ENCODE assay signal across 21 cellular contexts in genomic region chr6:112846711-112847110, GRCh38.
"Had no signal": no experiment of that assay in that cellular context is flagged by ENCODE, and none has a peak within 500 bp of the region (broad histone marks: within the 10 kb centered on the region; RNA-seq: fewer than 3 reads in every experiment).

No MANE protein-coding gene starts in this region.

- FAIRE-seq: bronchial epithelial cell, keratinocyte had no signal

- H3K4me1 ChIP-seq: esophagus muscularis mucosa, tibial artery had no signal

- H3K27me3 ChIP-seq: esophagus muscularis mucosa, tibial artery had no signal

- H3K36me3 Mint-ChIP-seq: activated naive CD4-positive, alpha-beta T cell treated with anti-CD3 and anti-CD28 coated beads, Interleukin-2, amount 50 U/mL, for 24 hours; naive thymus-derived CD4-positive, alpha-beta T cell had no signal

- H3K4me3 ChIP-seq: esophagus muscularis mucosa, mucosa of descending colon, tibial artery had no signal

- H3K36me3 ChIP-seq: esophagus muscularis mucosa, tibial artery had no signal

- DNase-seq: activated CD4-positive, alpha-beta T cell treated with anti-CD3 and anti-CD28 coated beads for 36 hours; activated CD4-positive, alpha-beta T cell treated with anti-CD3 and anti-CD28 coated beads, Interleukin-2, amount 50 U/mL, for 48 hours; activated gamma-delta T cell; cerebellar nuclear complex; effector CD8-positive, alpha-beta T cell; foreskin melanocyte; glutamatergic neuron; hypothalamus; mucosa of descending colon; naive thymus-derived CD4-positive, alpha-beta T cell; nucleus accumbens; stimulated activated naive CD8-positive, alpha-beta T cell treated with anti-CD3 and anti-CD28 coated beads, Interleukin-15, Interleukin-2, amounts not matched to agents 100 U/mL and 50 U/mL, for 24 hours; substantia nigra; tibial artery had no signal

- ATAC-seq: activated CD4-positive, alpha-beta T cell treated with anti-CD3 and anti-CD28 coated beads for 36 hours; left lobe of liver; mucosa of descending colon; naive thymus-derived CD4-positive, alpha-beta T cell; stimulated activated naive CD8-positive, alpha-beta T cell treated with anti-CD3 and anti-CD28 coated beads, Interleukin-15, Interleukin-2, amounts not matched to agents 100 U/mL and 50 U/mL, for 24 hours had no signal

- H3K4me1 Mint-ChIP-seq: activated CD4-positive, alpha-beta T cell treated with anti-CD3 and anti-CD28 coated beads for 36 hours; activated naive CD4-positive, alpha-beta T cell treated with anti-CD3 and anti-CD28 coated beads, Interleukin-2, amount 50 U/mL, for 24 hours; naive thymus-derived CD4-positive, alpha-beta T cell had no signal

- H3K9me3 Mint-ChIP-seq: dendritic cell treated with granulocyte-macrophage colony-stimulating factor and Interleukin-4, amounts not matched to agents 40 ng/mL and 50 ng/mL, for 4 days had no signal

- H3K9me3 ChIP-seq: esophagus muscularis mucosa, mucosa of descending colon, tibial artery had no signal

- H3K27ac Mint-ChIP-seq: activated CD4-positive, alpha-beta T cell treated with anti-CD3 and anti-CD28 coated beads for 36 hours; activated naive CD4-positive, alpha-beta T cell treated with anti-CD3 and anti-CD28 coated beads, Interleukin-2, amount 50 U/mL, for 24 hours; dendritic cell treated with granulocyte-macrophage colony-stimulating factor and Interleukin-4, amounts not matched to agents 40 ng/mL and 50 ng/mL, for 4 days; naive thymus-derived CD4-positive, alpha-beta T cell; progenitor cell of endocrine pancreas had no signal

- H3K27me3 Mint-ChIP-seq: activated CD4-positive, alpha-beta T cell treated with anti-CD3 and anti-CD28 coated beads for 36 hours; activated naive CD4-positive, alpha-beta T cell treated with anti-CD3 and anti-CD28 coated beads, Interleukin-2, amount 50 U/mL, for 24 hours; dendritic cell treated with granulocyte-macrophage colony-stimulating factor and Interleukin-4, amounts not matched to agents 40 ng/mL and 50 ng/mL, for 4 days; naive thymus-derived CD4-positive, alpha-beta T cell; progenitor cell of endocrine pancreas had no signal

- H3K4me3 Mint-ChIP-seq: activated CD4-positive, alpha-beta T cell treated with anti-CD3 and anti-CD28 coated beads for 36 hours; activated naive CD4-positive, alpha-beta T cell treated with anti-CD3 and anti-CD28 coated beads, Interleukin-2, amount 50 U/mL, for 24 hours; dendritic cell treated with granulocyte-macrophage colony-stimulating factor and Interleukin-4, amounts not matched to agents 40 ng/mL and 50 ng/mL, for 4 days; naive thymus-derived CD4-positive, alpha-beta T cell had no signal

- H3K27ac ChIP-seq: esophagus muscularis mucosa, tibial artery had no signal
